In genomic region chr19:40751065-40751923, GRCh38 we compare ENCODE assay signal across 1 cellular context.
A peak's percentile ranks its signal among the peaks of the same experiment; 100 is the strongest.
TF ChIP-seq lines count a peak whose summit lies in the region.

TSS of gene SNRPA (plus strand) at chr19:40751203. CDS start at chr19:40751409, 206 bp downstream.

TF ChIP-seq in K562, 482 proteins besides CTCF, POLR2A, EP300 and RAD21 (continued from another document and continues in another):
- TF ChIP-seq, protein P1, sequence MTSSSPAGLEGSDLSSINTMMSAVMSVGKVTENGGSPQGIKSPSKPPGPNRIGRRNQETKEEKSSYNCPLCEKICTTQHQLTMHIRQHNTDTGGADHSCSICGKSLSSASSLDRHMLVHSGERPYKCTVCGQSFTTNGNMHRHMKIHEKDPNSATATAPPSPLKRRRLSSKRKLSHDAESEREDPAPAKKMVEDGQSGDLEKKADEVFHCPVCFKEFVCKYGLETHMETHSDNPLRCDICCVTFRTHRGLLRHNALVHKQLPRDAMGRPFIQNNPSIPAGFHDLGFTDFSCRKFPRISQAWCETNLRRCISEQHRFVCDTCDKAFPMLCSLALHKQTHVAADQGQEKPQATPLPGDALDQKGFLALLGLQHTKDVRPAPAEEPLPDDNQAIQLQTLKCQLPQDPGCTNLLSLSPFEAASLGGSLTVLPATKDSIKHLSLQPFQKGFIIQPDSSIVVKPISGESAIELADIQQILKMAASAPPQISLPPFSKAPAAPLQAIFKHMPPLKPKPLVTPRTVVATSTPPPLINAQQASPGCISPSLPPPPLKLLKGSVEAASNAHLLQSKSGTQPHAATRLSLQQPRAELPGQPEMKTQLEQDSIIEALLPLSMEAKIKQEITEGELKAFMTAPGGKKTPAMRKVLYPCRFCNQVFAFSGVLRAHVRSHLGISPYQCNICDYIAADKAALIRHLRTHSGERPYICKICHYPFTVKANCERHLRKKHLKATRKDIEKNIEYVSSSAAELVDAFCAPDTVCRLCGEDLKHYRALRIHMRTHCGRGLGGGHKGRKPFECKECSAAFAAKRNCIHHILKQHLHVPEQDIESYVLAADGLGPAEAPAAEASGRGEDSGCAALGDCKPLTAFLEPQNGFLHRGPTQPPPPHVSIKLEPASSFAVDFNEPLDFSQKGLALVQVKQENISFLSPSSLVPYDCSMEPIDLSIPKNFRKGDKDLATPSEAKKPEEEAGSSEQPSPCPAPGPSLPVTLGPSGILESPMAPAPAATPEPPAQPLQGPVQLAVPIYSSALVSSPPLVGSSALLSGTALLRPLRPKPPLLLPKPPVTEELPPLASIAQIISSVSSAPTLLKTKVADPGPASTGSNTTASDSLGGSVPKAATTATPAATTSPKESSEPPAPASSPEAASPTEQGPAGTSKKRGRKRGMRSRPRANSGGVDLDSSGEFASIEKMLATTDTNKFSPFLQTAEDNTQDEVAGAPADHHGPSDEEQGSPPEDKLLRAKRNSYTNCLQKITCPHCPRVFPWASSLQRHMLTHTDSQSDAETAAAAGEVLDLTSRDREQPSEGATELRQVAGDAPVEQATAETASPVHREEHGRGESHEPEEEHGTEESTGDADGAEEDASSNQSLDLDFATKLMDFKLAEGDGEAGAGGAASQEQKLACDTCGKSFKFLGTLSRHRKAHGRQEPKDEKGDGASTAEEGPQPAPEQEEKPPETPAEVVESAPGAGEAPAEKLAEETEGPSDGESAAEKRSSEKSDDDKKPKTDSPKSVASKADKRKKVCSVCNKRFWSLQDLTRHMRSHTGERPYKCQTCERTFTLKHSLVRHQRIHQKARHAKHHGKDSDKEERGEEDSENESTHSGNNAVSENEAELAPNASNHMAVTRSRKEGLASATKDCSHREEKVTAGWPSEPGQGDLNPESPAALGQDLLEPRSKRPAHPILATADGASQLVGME (CRISPR knock-in tag; IDR thresholded peaks at IDR 0.05) = no peak
- TF ChIP-seq DMBX1 (CRISPR knock-in tag; IDR thresholded peaks at IDR 0.05; ENCODE audit: borderline replicate concordance) = no peak
- TF ChIP-seq ZBTB17 (CRISPR knock-in tag; IDR thresholded peaks at IDR 0.05) = no peak; the same call in 1 of the 2 replicates
- no peak for TF ChIP-seq PHTF2 (CRISPR knock-in tag; IDR thresholded peaks at IDR 0.05)
- TF ChIP-seq NFATC3 (IDR thresholded peaks at IDR 0.05) = no peak
- TF ChIP-seq PTRF (tag; IDR thresholded peaks at IDR 0.05) = no peak
- TF ChIP-seq DNMT1 (IDR thresholded peaks at IDR 0.05) = no peak
- TF ChIP-seq, protein P2, sequence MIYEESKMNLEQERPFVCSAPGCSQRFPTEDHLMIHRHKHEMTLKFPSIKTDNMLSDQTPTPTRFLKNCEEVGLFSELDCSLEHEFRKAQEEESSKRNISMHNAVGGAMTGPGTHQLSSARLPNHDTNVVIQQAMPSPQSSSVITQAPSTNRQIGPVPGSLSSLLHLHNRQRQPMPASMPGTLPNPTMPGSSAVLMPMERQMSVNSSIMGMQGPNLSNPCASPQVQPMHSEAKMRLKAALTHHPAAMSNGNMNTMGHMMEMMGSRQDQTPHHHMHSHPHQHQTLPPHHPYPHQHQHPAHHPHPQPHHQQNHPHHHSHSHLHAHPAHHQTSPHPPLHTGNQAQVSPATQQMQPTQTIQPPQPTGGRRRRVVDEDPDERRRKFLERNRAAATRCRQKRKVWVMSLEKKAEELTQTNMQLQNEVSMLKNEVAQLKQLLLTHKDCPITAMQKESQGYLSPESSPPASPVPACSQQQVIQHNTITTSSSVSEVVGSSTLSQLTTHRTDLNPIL (CRISPR knock-in tag; IDR thresholded peaks at IDR 0.05) = no peak
- TF ChIP-seq XRCC3 (IDR thresholded peaks at IDR 0.05) = no peak
- no peak for TF ChIP-seq ZNF778 (CRISPR knock-in tag; IDR thresholded peaks at IDR 0.05)
- no peak for TF ChIP-seq MCM3 (IDR thresholded peaks at IDR 0.05)
- peak; percentile 83 for TF ChIP-seq L3MBTL2 (IDR thresholded peaks at IDR 0.05)
- no peak for TF ChIP-seq DLX4 (CRISPR knock-in tag; IDR thresholded peaks at IDR 0.05)
- TF ChIP-seq FOSL1 (tag; conservative IDR thresholded peaks at IDR 0.05) = no peak
- peak in 1 of 2 experiments; percentile 45; a peak in 2 of 4 replicates for TF ChIP-seq MAZ (CRISPR knock-in tag; conservative IDR thresholded peaks at IDR 0.05 in 1 of 2, IDR thresholded peaks at IDR 0.05 in 1 of 2)
- TF ChIP-seq CAMTA2 (CRISPR knock-in tag; conservative IDR thresholded peaks at IDR 0.05) = no peak
- no peak for TF ChIP-seq SNRNP70 (optimal IDR thresholded peaks at IDR 0.05; ENCODE audit: low read depth, low read length)
- no peak for TF ChIP-seq U2AF1 (optimal IDR thresholded peaks at IDR 0.05; ENCODE audit: low read depth, low read length)
- no peak for TF ChIP-seq NFE2L1 (tag; IDR thresholded peaks at IDR 0.05; ENCODE audit: borderline replicate concordance, low read depth)
- no peak for TF ChIP-seq ZNF518B (CRISPR knock-in tag; IDR thresholded peaks at IDR 0.05)
- no peak for TF ChIP-seq RFX5 (IDR thresholded peaks at IDR 0.05; ENCODE audit: low read depth, low read length)
- TF ChIP-seq NEUROD1 (IDR thresholded peaks at IDR 0.05; ENCODE audit: borderline replicate concordance, low read depth, low read length, partially characterized antibody) = no peak
- peak; percentile 17 for TF ChIP-seq MEIS2 (IDR thresholded peaks at IDR 0.05; ENCODE audit: partially characterized antibody)
- peak; percentile 30; the same call in 1 of the 2 replicates for TF ChIP-seq HDGF (IDR thresholded peaks at IDR 0.05)
- TF ChIP-seq, protein P3, sequence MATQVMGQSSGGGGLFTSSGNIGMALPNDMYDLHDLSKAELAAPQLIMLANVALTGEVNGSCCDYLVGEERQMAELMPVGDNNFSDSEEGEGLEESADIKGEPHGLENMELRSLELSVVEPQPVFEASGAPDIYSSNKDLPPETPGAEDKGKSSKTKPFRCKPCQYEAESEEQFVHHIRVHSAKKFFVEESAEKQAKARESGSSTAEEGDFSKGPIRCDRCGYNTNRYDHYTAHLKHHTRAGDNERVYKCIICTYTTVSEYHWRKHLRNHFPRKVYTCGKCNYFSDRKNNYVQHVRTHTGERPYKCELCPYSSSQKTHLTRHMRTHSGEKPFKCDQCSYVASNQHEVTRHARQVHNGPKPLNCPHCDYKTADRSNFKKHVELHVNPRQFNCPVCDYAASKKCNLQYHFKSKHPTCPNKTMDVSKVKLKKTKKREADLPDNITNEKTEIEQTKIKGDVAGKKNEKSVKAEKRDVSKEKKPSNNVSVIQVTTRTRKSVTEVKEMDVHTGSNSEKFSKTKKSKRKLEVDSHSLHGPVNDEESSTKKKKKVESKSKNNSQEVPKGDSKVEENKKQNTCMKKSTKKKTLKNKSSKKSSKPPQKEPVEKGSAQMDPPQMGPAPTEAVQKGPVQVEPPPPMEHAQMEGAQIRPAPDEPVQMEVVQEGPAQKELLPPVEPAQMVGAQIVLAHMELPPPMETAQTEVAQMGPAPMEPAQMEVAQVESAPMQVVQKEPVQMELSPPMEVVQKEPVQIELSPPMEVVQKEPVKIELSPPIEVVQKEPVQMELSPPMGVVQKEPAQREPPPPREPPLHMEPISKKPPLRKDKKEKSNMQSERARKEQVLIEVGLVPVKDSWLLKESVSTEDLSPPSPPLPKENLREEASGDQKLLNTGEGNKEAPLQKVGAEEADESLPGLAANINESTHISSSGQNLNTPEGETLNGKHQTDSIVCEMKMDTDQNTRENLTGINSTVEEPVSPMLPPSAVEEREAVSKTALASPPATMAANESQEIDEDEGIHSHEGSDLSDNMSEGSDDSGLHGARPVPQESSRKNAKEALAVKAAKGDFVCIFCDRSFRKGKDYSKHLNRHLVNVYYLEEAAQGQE (CRISPR knock-in tag; IDR thresholded peaks at IDR 0.05; ENCODE audit: low read depth) = no peak
- peak in 1 of 2 experiments; percentile 45 for TF ChIP-seq AFF1 (IDR thresholded peaks at IDR 0.05; ENCODE audit: low read depth in 1 of 2, partially characterized antibody in 2 of 2)
- TF ChIP-seq ZEB2 (IDR thresholded peaks at IDR 0.05) = peak; percentile 32; the same call in 1 of the 2 replicates
- no peak for TF ChIP-seq ZNF212 (CRISPR knock-in tag; IDR thresholded peaks at IDR 0.05)
- TF ChIP-seq CC2D1A (IDR thresholded peaks at IDR 0.05) = peak; percentile 36; the same call in 1 of the 2 replicates
- no peak for TF ChIP-seq KDM4B (IDR thresholded peaks at IDR 0.05; ENCODE audit: borderline replicate concordance in 2 of 2, low read depth in 1 of 2)
- no peak for TF ChIP-seq ZNF696 (CRISPR knock-in tag; conservative IDR thresholded peaks at IDR 0.05)
- TF ChIP-seq ZNF785 (CRISPR knock-in tag; IDR thresholded peaks at IDR 0.05) = no peak
- TF ChIP-seq RB1 (IDR thresholded peaks at IDR 0.05; ENCODE audit: low read depth) = no peak
- TF ChIP-seq PCBP1 (IDR thresholded peaks at IDR 0.05; ENCODE audit: low read depth, low read length, poor library complexity, severe bottlenecking) = no peak
- TF ChIP-seq FOXK2 (conservative IDR thresholded peaks at IDR 0.05 in 1 of 2, IDR thresholded peaks at IDR 0.05 in 1 of 2; ENCODE audit: low read depth in 2 of 2) = peak; percentile 33 to 40; a peak in 1 of 4 replicates
- TF ChIP-seq FOXA3 (CRISPR knock-in tag; conservative IDR thresholded peaks at IDR 0.05 in 1 of 2, IDR thresholded peaks at IDR 0.05 in 1 of 2) = peak in 1 of 2 experiments; percentile 69; a peak in 1 of 4 replicates
- no peak for TF ChIP-seq ZNF174 (CRISPR knock-in tag; IDR thresholded peaks at IDR 0.05)
- no peak for TF ChIP-seq RBM22 (IDR thresholded peaks at IDR 0.05; ENCODE audit: low read depth, low read length, poor library complexity, severe bottlenecking)
- TF ChIP-seq MLLT1 (IDR thresholded peaks at IDR 0.05) = peak; percentile 54 to 62; a peak in 2 of 4 replicates
- TF ChIP-seq JUN (IDR thresholded peaks at IDR 0.05; ENCODE audit: borderline replicate concordance, low read depth, low read length) = no peak
- TF ChIP-seq JUN (CRISPR knock-in tag; IDR thresholded peaks at IDR 0.05; ENCODE audit: borderline replicate concordance) = no peak
- TF ChIP-seq PHF20 (IDR thresholded peaks at IDR 0.05; ENCODE audit: partially characterized antibody) = no peak
- no peak for TF ChIP-seq NFIX (CRISPR knock-in tag; IDR thresholded peaks at IDR 0.05; ENCODE audit: low read depth)
